In the genomic region with DNA sequence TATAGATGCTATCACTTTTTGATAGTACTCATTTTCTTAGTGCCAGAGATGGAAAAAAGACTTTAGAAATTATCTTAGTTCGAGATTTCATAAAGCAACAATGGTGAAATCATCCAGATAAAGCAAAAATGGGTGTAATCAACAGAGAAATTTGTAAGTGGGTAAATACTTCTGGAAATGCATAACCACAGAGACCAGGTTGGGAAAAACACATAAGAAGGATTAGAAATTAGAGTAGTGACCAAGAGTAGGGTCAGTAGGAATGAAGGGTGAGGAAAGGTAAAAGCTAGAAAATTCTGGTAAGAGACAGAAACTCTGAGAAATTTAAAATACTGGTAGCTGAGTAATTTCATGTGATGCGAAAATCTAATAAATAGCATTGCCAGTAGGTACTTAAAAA, we compare ENCODE assay signal across 24 cellular contexts. TPM values are rescaled to one million over a fixed set of nuclear protein-coding genes. Genes with fewer than 3 reads are reported as not detected.
DNase-seq lines count a peak whose midpoint lies in the region; ATAC-seq and TF ChIP-seq lines count a peak whose summit lies in the region.
"Had no signal": no experiment of that assay in that cellular context is flagged by ENCODE, and none has a peak within 500 bp of the region (broad histone marks: within the 10 kb centered on the region; RNA-seq: fewer than 3 reads in every experiment).

No MANE protein-coding gene starts in this region.

- ATAC-seq in WTC11: no peak
- no peak for ATAC-seq in HG02970 (IDR thresholded peaks at IDR 0.05; ENCODE audit: low FRiP score, unreplicated experiment)
- ATAC-seq in GM21526 (IDR thresholded peaks at IDR 0.05; ENCODE audit: low FRiP score, unreplicated experiment): no peak
- ATAC-seq: HCT116 had no signal

- no peaks in the 10 kb centered on the region for H3K79me2 ChIP-seq in ACC112 (ENCODE audit: control insufficient read depth, insufficient read depth, low read length, unreplicated experiment)

- H3K27ac ChIP-seq in ACC112 (ENCODE audit: low read depth, low read length): peak overlapping the region; percentile 68; the same call in 1 of the 2 replicates
- H3K27ac ChIP-seq: PC-9 had no signal

- POLR2A ChIA-PET in WTC11 (lab: Charles Lee): no interaction called here

- peak overlapping the region; percentile 11; the same call in 1 of the 2 replicates for H3K27ac Mint-ChIP-seq in WTC11
- H3K27ac Mint-ChIP-seq in osteocyte (ENCODE audit: unreplicated experiment): peak overlapping the region; percentile 89

- H3K9me3 Mint-ChIP-seq in WTC11 (no peaks in the 10 kb centered on the region), osteocyte (ENCODE audit: unreplicated experiment) (peaks cover 1% of the 10 kb centered on the region)

- H2AFZ ChIP-seq in ACC112 (ENCODE audit: low read length, unreplicated experiment): no peak overlapping the region
- H2AFZ ChIP-seq: PC-9 had no signal

- H3K4me3 Mint-ChIP-seq in WTC11 (no peak overlapping the region), osteocyte (ENCODE audit: unreplicated experiment) (peak overlapping the region; percentile 44)

- H3K4me1 Mint-ChIP-seq in WTC11: peaks cover 20% of the 10 kb centered on the region
- peaks cover 83% of the 10 kb centered on the region for H3K4me1 Mint-ChIP-seq in osteocyte (ENCODE audit: unreplicated experiment)

- no peaks in the 10 kb centered on the region for H3K36me3 ChIP-seq in ACC112 (ENCODE audit: insufficient read depth, low read length)

- no peaks in the 10 kb centered on the region for H3K27me3 ChIP-seq in ACC112 (ENCODE audit: insufficient read depth, low read length)

- H3K4me3 ChIP-seq in ACC112 (ENCODE audit: low read depth, low read length): no peak overlapping the region
- H3K4me3 ChIP-seq: PC-9 had no signal

- CTCF ChIA-PET in WTC11 (lab: Charles Lee): no interaction called here

- H3K27me3 Mint-ChIP-seq in WTC11 (ENCODE audit: low read depth) (no peaks in the 10 kb centered on the region), osteocyte (ENCODE audit: unreplicated experiment) (no peaks in the 10 kb centered on the region)

- H3K4me1 ChIP-seq in ACC112 (ENCODE audit: control insufficient read depth, insufficient read depth, low read length, unreplicated experiment): peaks cover 32% of the 10 kb centered on the region

- H3K36me3 Mint-ChIP-seq in WTC11 (no peaks in the 10 kb centered on the region), osteocyte (ENCODE audit: unreplicated experiment) (peaks cover 6% of the 10 kb centered on the region)

- DNase-seq in WTC11 (ENCODE audit: low spot score): no peak
- DNase-seq in iris pigment epithelial cell (ENCODE audit: low read depth): peak; percentile 28
- DNase-seq in osteocyte (ENCODE audit: extremely low spot score, unreplicated experiment): no peak
- no peak for DNase-seq in iPS-NIHi7 (ENCODE audit: extremely low spot score)
- DNase-seq in NCI-H1417 (lab: John Stamatoyannopoulos, UW): no peak
- DNase-seq: 8988T, Calu3, DMS79 treated with DMSO at 0.1 percent for 48 hours, GF-D8, KBM-7, MV-4-11, NCI-H1105 treated with DMSO at 0.1 percent for 48 hours, NCI-H2029, NCI-H446, NCI-H524 treated with DMSO at 0.1 percent for 48 hours, NCI-H774, PC-9, Right ventricle myocardium superior, RPMI8226 had no signal

- TF ChIP-seq CTCF in WTC11 (IDR thresholded peaks at IDR 0.05): no peak
- TF ChIP-seq CTCF in osteocyte (IDR thresholded peaks at IDR 0.05): no peak

TF ChIP-seq in WTC11, 78 proteins besides CTCF, POLR2A, EP300 and RAD21:
- TF ChIP-seq GTF2I (CRISPR knock-in tag; conservative IDR thresholded peaks at IDR 0.05): no peak
- no peak for TF ChIP-seq KAT7 (CRISPR knock-in tag; IDR thresholded peaks at IDR 0.05; ENCODE audit: borderline replicate concordance)
- TF ChIP-seq FOXK1 (CRISPR knock-in tag; IDR thresholded peaks at IDR 0.05): no peak
- no peak for TF ChIP-seq ZNF121 (CRISPR knock-in tag; IDR thresholded peaks at IDR 0.05)
- no peak for TF ChIP-seq OVOL2 (CRISPR knock-in tag; IDR thresholded peaks at IDR 0.05; ENCODE audit: borderline replicate concordance)
- TF ChIP-seq, protein P1, sequence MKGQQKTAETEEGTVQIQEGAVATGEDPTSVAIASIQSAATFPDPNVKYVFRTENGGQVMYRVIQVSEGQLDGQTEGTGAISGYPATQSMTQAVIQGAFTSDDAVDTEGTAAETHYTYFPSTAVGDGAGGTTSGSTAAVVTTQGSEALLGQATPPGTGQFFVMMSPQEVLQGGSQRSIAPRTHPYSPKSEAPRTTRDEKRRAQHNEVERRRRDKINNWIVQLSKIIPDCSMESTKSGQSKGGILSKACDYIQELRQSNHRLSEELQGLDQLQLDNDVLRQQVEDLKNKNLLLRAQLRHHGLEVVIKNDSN (CRISPR knock-in tag; IDR thresholded peaks at IDR 0.05): no peak
- TF ChIP-seq, protein P2, sequence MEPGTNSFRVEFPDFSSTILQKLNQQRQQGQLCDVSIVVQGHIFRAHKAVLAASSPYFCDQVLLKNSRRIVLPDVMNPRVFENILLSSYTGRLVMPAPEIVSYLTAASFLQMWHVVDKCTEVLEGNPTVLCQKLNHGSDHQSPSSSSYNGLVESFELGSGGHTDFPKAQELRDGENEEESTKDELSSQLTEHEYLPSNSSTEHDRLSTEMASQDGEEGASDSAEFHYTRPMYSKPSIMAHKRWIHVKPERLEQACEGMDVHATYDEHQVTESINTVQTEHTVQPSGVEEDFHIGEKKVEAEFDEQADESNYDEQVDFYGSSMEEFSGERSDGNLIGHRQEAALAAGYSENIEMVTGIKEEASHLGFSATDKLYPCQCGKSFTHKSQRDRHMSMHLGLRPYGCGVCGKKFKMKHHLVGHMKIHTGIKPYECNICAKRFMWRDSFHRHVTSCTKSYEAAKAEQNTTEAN (CRISPR knock-in tag; IDR thresholded peaks at IDR 0.05): no peak
- no peak for TF ChIP-seq ZNF138 (CRISPR knock-in tag; conservative IDR thresholded peaks at IDR 0.05)
- TF ChIP-seq, protein P3, sequence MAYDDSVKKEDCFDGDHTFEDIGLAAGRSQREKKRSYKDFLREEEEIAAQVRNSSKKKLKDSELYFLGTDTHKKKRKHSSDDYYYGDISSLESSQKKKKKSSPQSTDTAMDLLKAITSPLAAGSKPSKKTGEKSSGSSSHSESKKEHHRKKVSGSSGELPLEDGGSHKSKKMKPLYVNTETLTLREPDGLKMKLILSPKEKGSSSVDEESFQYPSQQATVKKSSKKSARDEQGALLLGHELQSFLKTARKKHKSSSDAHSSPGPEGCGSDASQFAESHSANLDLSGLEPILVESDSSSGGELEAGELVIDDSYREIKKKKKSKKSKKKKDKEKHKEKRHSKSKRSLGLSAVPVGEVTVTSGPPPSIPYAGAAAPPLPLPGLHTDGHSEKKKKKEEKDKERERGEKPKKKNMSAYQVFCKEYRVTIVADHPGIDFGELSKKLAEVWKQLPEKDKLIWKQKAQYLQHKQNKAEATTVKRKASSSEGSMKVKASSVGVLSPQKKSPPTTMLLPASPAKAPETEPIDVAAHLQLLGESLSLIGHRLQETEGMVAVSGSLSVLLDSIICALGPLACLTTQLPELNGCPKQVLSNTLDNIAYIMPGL (CRISPR knock-in tag; IDR thresholded peaks at IDR 0.05): no peak
- TF ChIP-seq, protein P4, sequence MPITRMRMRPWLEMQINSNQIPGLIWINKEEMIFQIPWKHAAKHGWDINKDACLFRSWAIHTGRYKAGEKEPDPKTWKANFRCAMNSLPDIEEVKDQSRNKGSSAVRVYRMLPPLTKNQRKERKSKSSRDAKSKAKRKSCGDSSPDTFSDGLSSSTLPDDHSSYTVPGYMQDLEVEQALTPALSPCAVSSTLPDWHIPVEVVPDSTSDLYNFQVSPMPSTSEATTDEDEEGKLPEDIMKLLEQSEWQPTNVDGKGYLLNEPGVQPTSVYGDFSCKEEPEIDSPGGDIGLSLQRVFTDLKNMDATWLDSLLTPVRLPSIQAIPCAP (CRISPR knock-in tag; IDR thresholded peaks at IDR 0.05): no peak
- TF ChIP-seq FOXP1 (CRISPR knock-in tag; IDR thresholded peaks at IDR 0.05; ENCODE audit: borderline replicate concordance): no peak
- no peak for TF ChIP-seq ZNF219 (CRISPR knock-in tag; IDR thresholded peaks at IDR 0.05; ENCODE audit: borderline replicate concordance)
- TF ChIP-seq SP1 (CRISPR knock-in tag; conservative IDR thresholded peaks at IDR 0.05): no peak
- TF ChIP-seq, protein P5, sequence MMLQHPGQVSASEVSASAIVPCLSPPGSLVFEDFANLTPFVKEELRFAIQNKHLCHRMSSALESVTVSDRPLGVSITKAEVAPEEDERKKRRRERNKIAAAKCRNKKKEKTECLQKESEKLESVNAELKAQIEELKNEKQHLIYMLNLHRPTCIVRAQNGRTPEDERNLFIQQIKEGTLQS (CRISPR knock-in tag; conservative IDR thresholded peaks at IDR 0.05): no peak
- TF ChIP-seq, protein P6, sequence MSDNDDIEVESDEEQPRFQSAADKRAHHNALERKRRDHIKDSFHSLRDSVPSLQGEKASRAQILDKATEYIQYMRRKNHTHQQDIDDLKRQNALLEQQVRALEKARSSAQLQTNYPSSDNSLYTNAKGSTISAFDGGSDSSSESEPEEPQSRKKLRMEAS (CRISPR knock-in tag; IDR thresholded peaks at IDR 0.05): no peak
- TF ChIP-seq, protein P7, sequence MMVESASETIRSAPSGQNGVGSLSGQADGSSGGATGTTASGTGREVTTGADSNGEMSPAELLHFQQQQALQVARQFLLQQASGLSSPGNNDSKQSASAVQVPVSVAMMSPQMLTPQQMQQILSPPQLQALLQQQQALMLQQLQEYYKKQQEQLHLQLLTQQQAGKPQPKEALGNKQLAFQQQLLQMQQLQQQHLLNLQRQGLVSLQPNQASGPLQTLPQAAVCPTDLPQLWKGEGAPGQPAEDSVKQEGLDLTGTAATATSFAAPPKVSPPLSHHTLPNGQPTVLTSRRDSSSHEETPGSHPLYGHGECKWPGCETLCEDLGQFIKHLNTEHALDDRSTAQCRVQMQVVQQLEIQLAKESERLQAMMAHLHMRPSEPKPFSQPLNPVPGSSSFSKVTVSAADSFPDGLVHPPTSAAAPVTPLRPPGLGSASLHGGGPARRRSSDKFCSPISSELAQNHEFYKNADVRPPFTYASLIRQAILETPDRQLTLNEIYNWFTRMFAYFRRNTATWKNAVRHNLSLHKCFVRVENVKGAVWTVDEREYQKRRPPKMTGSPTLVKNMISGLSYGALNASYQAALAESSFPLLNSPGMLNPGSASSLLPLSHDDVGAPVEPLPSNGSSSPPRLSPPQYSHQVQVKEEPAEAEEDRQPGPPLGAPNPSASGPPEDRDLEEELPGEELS (CRISPR knock-in tag; IDR thresholded peaks at IDR 0.05): no peak
- no peak for TF ChIP-seq TEAD1 (CRISPR knock-in tag; IDR thresholded peaks at IDR 0.05)
TF ChIP-seq in WTC11: peak in this region for 0.

RNA-seq across cellular contexts. Expression of a gene that starts 11.2 kb away (rescaled TPM):
- total RNA-seq in WTC11 (2021) (48.3 to 53.0 TPM (median 52.3 TPM) in 3 replicates), osteocyte (470 and 495 TPM in 2 replicates)
- total RNA-seq: MCF 10A had no signal
